In genomic region chr9:137758067-137758466, GRCh38 we compare ENCODE assay signal across 11 cellular contexts.
A peak's percentile ranks its signal among the peaks of the same experiment; 100 is the strongest.
DNase-seq lines count a peak whose midpoint lies in the region; ATAC-seq and TF ChIP-seq lines count a peak whose summit lies in the region.
"Had no signal": no experiment of that assay in that cellular context is flagged by ENCODE, and none has a peak within 500 bp of the region (broad histone marks: within the 10 kb centered on the region; RNA-seq: fewer than 3 reads in every experiment).

No MANE protein-coding gene starts in this region.

- H3K9me3 Mint-ChIP-seq in activated naive CD4-positive, alpha-beta T cell treated with anti-CD3 and anti-CD28 coated beads, Interleukin-2, amount 10 ng/mL, durations not matched to agents 7 days and 5 days: peaks cover 10% of the 10 kb centered on the region
- H3K9me3 Mint-ChIP-seq in WTC11: peaks cover 7% of the 10 kb centered on the region
- peaks cover 19 to 23% of the 10 kb centered on the region in 2 donors for H3K9me3 Mint-ChIP-seq in stimulated activated naive B cell treated with anti-CD40 and anti-IgM and Interleukin-4, amounts not matched to agents 10 μg/mL and 1 μg/mL and 100 μg/mL, for 72 hours

- no peak for ATAC-seq in WTC11
- no peak for ATAC-seq in foreskin keratinocyte
- ATAC-seq in stimulated activated naive B cell treated with anti-CD40 and anti-IgM and Interleukin-4, amounts not matched to agents 10 μg/mL and 1 μg/mL and 100 μg/mL, for 72 hours (replicated peaks): no peak
- no peak for ATAC-seq in aorta (ENCODE audit: low FRiP score)

- intact Hi-C loops in aorta (cut with DNase I): no loop called here

- H3K4me3 ChIP-seq in aorta (ENCODE audit: low read length in 2 of 2): no peak overlapping the region

- H3K4me1 Mint-ChIP-seq in activated naive CD4-positive, alpha-beta T cell treated with anti-CD3 and anti-CD28 coated beads, Interleukin-2, amount 10 ng/mL, durations not matched to agents 7 days and 5 days: peaks cover 37% of the 10 kb centered on the region
- H3K4me1 Mint-ChIP-seq in WTC11: peaks cover 19% of the 10 kb centered on the region
- H3K4me1 Mint-ChIP-seq in stimulated activated naive B cell treated with anti-CD40 and anti-IgM and Interleukin-4, amounts not matched to agents 10 μg/mL and 1 μg/mL and 100 μg/mL, for 72 hours: peaks cover 55 to 84% of the 10 kb centered on the region in 2 donors

- peak overlapping the region; percentile 77 for H3K27ac Mint-ChIP-seq in activated naive CD4-positive, alpha-beta T cell treated with anti-CD3 and anti-CD28 coated beads, Interleukin-2, amount 10 ng/mL, durations not matched to agents 7 days and 5 days
- peak overlapping the region; percentile 44 for H3K27ac Mint-ChIP-seq in WTC11
- peak overlapping the region; percentile 100 for H3K27ac Mint-ChIP-seq in stimulated activated naive B cell treated with anti-CD40 and anti-IgM and Interleukin-4, amounts not matched to agents 10 μg/mL and 1 μg/mL and 100 μg/mL, for 72 hours

- H3K4me1 ChIP-seq in foreskin keratinocyte (peaks cover 8% of the 10 kb centered on the region), aorta (ENCODE audit: control insufficient read depth in 1 of 2, insufficient read depth in 2 of 2, low read length in 2 of 2) (no peaks in the 10 kb centered on the region)

- no peaks in the 10 kb centered on the region for H3K36me3 ChIP-seq in aorta (ENCODE audit: control insufficient read depth in 1 of 2, insufficient read depth in 2 of 2, low read length in 1 of 2)

- no peaks in the 10 kb centered on the region for H3K27me3 Mint-ChIP-seq in activated naive CD4-positive, alpha-beta T cell treated with anti-CD3 and anti-CD28 coated beads, Interleukin-2, amount 10 ng/mL, durations not matched to agents 7 days and 5 days
- no peaks in the 10 kb centered on the region for H3K27me3 Mint-ChIP-seq in WTC11 (ENCODE audit: low read depth)
- H3K27me3 Mint-ChIP-seq in stimulated activated naive B cell treated with anti-CD40 and anti-IgM and Interleukin-4, amounts not matched to agents 10 μg/mL and 1 μg/mL and 100 μg/mL, for 72 hours: no peaks in the 10 kb centered on the region

- POLR2A ChIA-PET in WTC11 (lab: Charles Lee): no interaction called here

- H3K9me3 ChIP-seq in aorta (ENCODE audit: control insufficient read depth, low read length): peaks cover 1% of the 10 kb centered on the region

- peaks cover 77% of the 10 kb centered on the region for H3K36me3 Mint-ChIP-seq in activated naive CD4-positive, alpha-beta T cell treated with anti-CD3 and anti-CD28 coated beads, Interleukin-2, amount 10 ng/mL, durations not matched to agents 7 days and 5 days
- H3K36me3 Mint-ChIP-seq in WTC11: peaks cover 79% of the 10 kb centered on the region
- H3K36me3 Mint-ChIP-seq in stimulated activated naive B cell treated with anti-CD40 and anti-IgM and Interleukin-4, amounts not matched to agents 10 μg/mL and 1 μg/mL and 100 μg/mL, for 72 hours: peaks cover 80 to 88% of the 10 kb centered on the region in 2 donors

- TF ChIP-seq CTCF in WTC11 (IDR thresholded peaks at IDR 0.05): no peak
- no peak for TF ChIP-seq CTCF in foreskin keratinocyte (conservative IDR thresholded peaks at IDR 0.05)

- H3K27ac ChIP-seq in foreskin keratinocyte (peak overlapping the region; percentile 79), aorta (ENCODE audit: low read depth in 1 of 2, low read length in 2 of 2) (no peak overlapping the region)

- no peak for DNase-seq in activated naive CD4-positive, alpha-beta T cell treated with anti-CD3 and anti-CD28 coated beads, Interleukin-2, amount 10 ng/mL, durations not matched to agents 7 days and 5 days
- DNase-seq in activated naive CD4-positive, alpha-beta T cell treated with Interleukin-2 at 50 U/mL for 16 hours: no peak
- no peak for DNase-seq in WTC11 (ENCODE audit: low spot score)
- DNase-seq in foreskin keratinocyte: no peak
- DNase-seq in stimulated activated naive B cell treated with anti-CD40 and anti-IgM and Interleukin-4, amounts not matched to agents 10 μg/mL and 1 μg/mL and 100 μg/mL, for 72 hours: no peak
- DNase-seq in NCI-H128 (lab: John Stamatoyannopoulos, UW; ENCODE audit: unreplicated experiment): no peak
- DNase-seq in aorta: no peak
- DNase-seq in retina: no peak
- DNase-seq: AML-193, mesendoderm, NCI-H1092 treated with DMSO at 0.1 percent for 48 hours had no signal

- CTCF ChIA-PET in activated naive CD4-positive, alpha-beta T cell treated with anti-CD3 and anti-CD28 coated beads, Interleukin-2, amount 10 ng/mL, durations not matched to agents 7 days and 5 days (lab: Charles Lee): no interaction called here
- CTCF ChIA-PET in WTC11 (lab: Charles Lee): interaction anchor here (0.9 to 1.3 kb wide), 2 partner anchors 63 to 85 kb away, joined by 3 to 5 read pairs; no protein-coding TSS in a partner anchor

- no peaks in the 10 kb centered on the region for H3K27me3 ChIP-seq in foreskin keratinocyte
- no peaks in the 10 kb centered on the region for H3K27me3 ChIP-seq in aorta (ENCODE audit: control insufficient read depth in 1 of 2, insufficient read depth in 2 of 2, low read length in 1 of 2)

- H3K4me3 Mint-ChIP-seq in activated naive CD4-positive, alpha-beta T cell treated with anti-CD3 and anti-CD28 coated beads, Interleukin-2, amount 10 ng/mL, durations not matched to agents 7 days and 5 days: no peak overlapping the region
- no peak overlapping the region for H3K4me3 Mint-ChIP-seq in WTC11
- H3K4me3 Mint-ChIP-seq in stimulated activated naive B cell treated with anti-CD40 and anti-IgM and Interleukin-4, amounts not matched to agents 10 μg/mL and 1 μg/mL and 100 μg/mL, for 72 hours: peak overlapping the region; percentile 62 to 64

- 95% methylated on average over 16 of the region's 16 CpGs for WGBS in aorta, 2 donors

TF ChIP-seq in WTC11, 78 proteins besides CTCF, POLR2A, EP300 and RAD21:
- TF ChIP-seq ZNF317 (CRISPR knock-in tag; IDR thresholded peaks at IDR 0.05; ENCODE audit: borderline replicate concordance, low read depth) (no peak), SOX15 (CRISPR knock-in tag; IDR thresholded peaks at IDR 0.05) (no peak), ZNF671 (CRISPR knock-in tag; IDR thresholded peaks at IDR 0.05) (no peak), HMGXB4 (CRISPR knock-in tag; IDR thresholded peaks at IDR 0.05) (no peak), ELF4 (CRISPR knock-in tag; IDR thresholded peaks at IDR 0.05; ENCODE audit: low read depth) (no peak), NR1H2 (CRISPR knock-in tag; IDR thresholded peaks at IDR 0.05) (no peak), GABPB1 (CRISPR knock-in tag; IDR thresholded peaks at IDR 0.05) (no peak), ZNF263 (CRISPR knock-in tag; IDR thresholded peaks at IDR 0.05; ENCODE audit: low read depth) (no peak), ERG (CRISPR knock-in tag; IDR thresholded peaks at IDR 0.05) (no peak), FOXP1 (CRISPR knock-in tag; IDR thresholded peaks at IDR 0.05; ENCODE audit: borderline replicate concordance) (no peak), JUN (CRISPR knock-in tag; IDR thresholded peaks at IDR 0.05) (no peak), CBFB (CRISPR knock-in tag; IDR thresholded peaks at IDR 0.05; ENCODE audit: low read depth) (no peak)
- TF ChIP-seq, protein P1, sequence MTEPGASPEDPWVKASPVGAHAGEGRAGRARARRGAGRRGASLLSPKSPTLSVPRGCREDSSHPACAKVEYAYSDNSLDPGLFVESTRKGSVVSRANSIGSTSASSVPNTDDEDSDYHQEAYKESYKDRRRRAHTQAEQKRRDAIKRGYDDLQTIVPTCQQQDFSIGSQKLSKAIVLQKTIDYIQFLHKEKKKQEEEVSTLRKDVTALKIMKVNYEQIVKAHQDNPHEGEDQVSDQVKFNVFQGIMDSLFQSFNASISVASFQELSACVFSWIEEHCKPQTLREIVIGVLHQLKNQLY (CRISPR knock-in tag; IDR thresholded peaks at IDR 0.05): no peak

Comparison
In these comparisons a context has a peak if more than half of its experiments do, and no peak if none do; other contexts are left out.
1. H3K27ac Mint-ChIP-seq: peak in every context shown above with its lines; median percentile 100 in stimulated activated naive B cell treated with anti-CD40 and anti-IgM and Interleukin-4, amounts not matched to agents 10 μg/mL and 1 μg/mL and 100 μg/mL, for 72 hours; 77 in activated naive CD4-positive, alpha-beta T cell treated with anti-CD3 and anti-CD28 coated beads, Interleukin-2, amount 10 ng/mL, durations not matched to agents 7 days and 5 days; 44 in WTC11.
2. H3K4me3 Mint-ChIP-seq: peak in stimulated activated naive B cell treated with anti-CD40 and anti-IgM and Interleukin-4, amounts not matched to agents 10 μg/mL and 1 μg/mL and 100 μg/mL, for 72 hours (2 of 2); none in activated naive CD4-positive, alpha-beta T cell treated with anti-CD3 and anti-CD28 coated beads, Interleukin-2, amount 10 ng/mL, durations not matched to agents 7 days and 5 days (single experiment) and WTC11 (single experiment).